8 cellular contexts compared by ENCODE assay signal in the genomic region with DNA sequence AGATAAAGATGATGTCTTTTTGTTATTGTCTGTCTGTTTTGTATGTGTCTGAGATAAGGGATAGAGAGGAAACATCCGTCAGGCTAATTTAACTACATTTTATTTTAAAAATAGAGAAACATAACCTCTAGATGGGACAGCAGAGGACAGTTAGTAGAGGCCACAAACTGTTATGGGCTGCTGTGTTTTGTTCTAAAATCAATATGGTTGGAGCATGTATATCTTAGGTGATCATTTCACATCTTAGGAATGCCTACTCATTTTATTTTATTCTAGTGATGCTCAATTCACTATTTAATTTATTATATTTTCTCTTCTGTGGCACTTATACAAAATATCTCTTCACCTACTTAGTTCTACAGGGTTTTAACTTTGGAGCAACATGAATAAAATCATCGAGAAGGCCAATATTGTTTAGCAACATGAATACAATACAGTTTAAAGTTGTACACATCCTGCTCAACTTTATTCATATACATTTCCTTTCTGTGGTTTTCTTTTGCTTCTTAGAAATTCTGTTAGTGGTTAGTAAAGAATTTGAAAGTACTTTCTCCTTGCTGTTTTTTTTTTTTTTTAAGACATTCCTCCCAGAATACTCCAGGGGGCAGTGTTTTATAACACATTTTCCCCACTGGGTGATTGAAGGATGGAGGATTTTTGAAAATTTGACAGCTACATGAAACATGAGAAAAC.
DNase-seq lines count a peak whose midpoint lies in the region; ATAC-seq and TF ChIP-seq lines count a peak whose summit lies in the region.

No MANE protein-coding gene starts in this region.

- no peaks in the 10 kb centered on the region for H3K36me3 ChIP-seq in CD4-positive, alpha-beta memory T cell (ENCODE audit: insufficient read depth, low read length)
- no peaks in the 10 kb centered on the region for H3K36me3 ChIP-seq in upper lobe of left lung

- ATAC-seq in GM18517 (IDR thresholded peaks at IDR 0.05; ENCODE audit: unreplicated experiment) (peak; percentile 62), upper lobe of left lung (ENCODE audit: low FRiP score in 2 of 2) (peak in 1 of 2 donors; percentile 58)

- CTCF ChIA-PET in CD4-positive, alpha-beta memory T cell (lab: Charles Lee; ENCODE audit: partially characterized antibody), result interaction anchor here (0.7 to 2.0 kb wide), 7 partner anchors 9 to 1362 kb away, joined by 3 to 6 read pairs (median 3); no protein-coding TSS in a partner anchor

- peak; percentile 46; the same call in 1 of the 2 replicates for TF ChIP-seq CTCF in WI38 (IDR thresholded peaks at IDR 0.05; ENCODE audit: low read depth, low read length)
- peak in 4 of 6 experiments; percentile 15 to 40 (median 36) for TF ChIP-seq CTCF in upper lobe of left lung (IDR thresholded peaks at IDR 0.05)

- peaks cover 8 to 22% (median 12%) of the 10 kb centered on the region in 4 donors for H3K4me1 Mint-ChIP-seq in CD4-positive, alpha-beta memory T cell

- no peaks in the 10 kb centered on the region for H3K27me3 Mint-ChIP-seq in CD4-positive, alpha-beta memory T cell

- DNase-seq in CD4-positive, alpha-beta memory T cell, result peak in 4 of 5 donors; percentile 49 to 63 (median 56)
- DNase-seq in HT1080 (ENCODE audit: low read depth) (peak; percentile 60), iPS-NIHi11 (ENCODE audit: low spot score) (peak; percentile 33), upper lobe of left lung (no peak), COLO668 (lab: John Stamatoyannopoulos, UW; ENCODE audit: unreplicated experiment) (no peak), occipital lobe (lab: John Stamatoyannopoulos, UW) (no peak)

- TF ChIP-seq POLR2A in upper lobe of left lung (IDR thresholded peaks at IDR 0.05), result no peak

- H3K4me3 ChIP-seq in CD4-positive, alpha-beta memory T cell (ENCODE audit: low read length in 2 of 2), result no peak overlapping the region
- H3K4me3 ChIP-seq in WI38 (ENCODE audit: low read depth, low read length) (no peak overlapping the region), upper lobe of left lung (no peak overlapping the region)

- H3K27ac ChIP-seq in CD4-positive, alpha-beta memory T cell (ENCODE audit: low read depth, low read length), result no peak overlapping the region
- no peak overlapping the region for H3K27ac ChIP-seq in upper lobe of left lung

- H3K27ac Mint-ChIP-seq in CD4-positive, alpha-beta memory T cell, result peak overlapping the region in 3 of 7 donors; percentile 19 to 82 (median 61)

- WGBS in upper lobe of left lung, 2 donors, result 59 to 75% methylated on average over 2 of the region's 2 CpGs

- H3K9me3 ChIP-seq in CD4-positive, alpha-beta memory T cell (ENCODE audit: control insufficient read depth in 1 of 2, low read length in 2 of 2), result no peaks in the 10 kb centered on the region
- no peaks in the 10 kb centered on the region for H3K9me3 ChIP-seq in upper lobe of left lung

- H3K36me3 Mint-ChIP-seq in CD4-positive, alpha-beta memory T cell, result no peaks in the 10 kb centered on the region

- POLR2A ChIA-PET in CD4-positive, alpha-beta memory T cell (lab: Charles Lee; ENCODE audit: partially characterized antibody), result interaction anchor here (0.7 kb wide), 1 partner anchor 24 kb away, joined by 3 read pairs; no protein-coding TSS in a partner anchor

- no peaks in the 10 kb centered on the region for H3K9me3 Mint-ChIP-seq in CD4-positive, alpha-beta memory T cell

- H3K4me3 Mint-ChIP-seq in CD4-positive, alpha-beta memory T cell, result peak overlapping the region in 6 of 8 donors; percentile 28 to 80 (median 59)

- intact Hi-C loops in CD4-positive, alpha-beta memory T cell (cut with micrococcal nuclease), result loop anchor here (5.0 kb wide), 1 partner anchor 1196 kb away; no protein-coding TSS in a partner anchor

- TF ChIP-seq EP300 in upper lobe of left lung (IDR thresholded peaks at IDR 0.05), result no peak

- H3K4me1 ChIP-seq in CD4-positive, alpha-beta memory T cell (ENCODE audit: insufficient read depth, low read length), result peaks cover 16% of the 10 kb centered on the region
- H3K4me1 ChIP-seq in upper lobe of left lung, result no peaks in the 10 kb centered on the region

- no peaks in the 10 kb centered on the region for H3K27me3 ChIP-seq in CD4-positive, alpha-beta memory T cell (ENCODE audit: insufficient read depth, low read length)
- H3K27me3 ChIP-seq in upper lobe of left lung, result no peaks in the 10 kb centered on the region

Comparison
In these comparisons a context has a peak if more than half of its experiments do, and no peak if none do; other contexts are left out.
1. DNase-seq: peak in CD4-positive, alpha-beta memory T cell (4 of 5), HT1080 (single experiment) and iPS-NIHi11 (single experiment); none in upper lobe of left lung (0 of 2), COLO668 (single experiment) and occipital lobe (single experiment).